In the genomic region with DNA sequence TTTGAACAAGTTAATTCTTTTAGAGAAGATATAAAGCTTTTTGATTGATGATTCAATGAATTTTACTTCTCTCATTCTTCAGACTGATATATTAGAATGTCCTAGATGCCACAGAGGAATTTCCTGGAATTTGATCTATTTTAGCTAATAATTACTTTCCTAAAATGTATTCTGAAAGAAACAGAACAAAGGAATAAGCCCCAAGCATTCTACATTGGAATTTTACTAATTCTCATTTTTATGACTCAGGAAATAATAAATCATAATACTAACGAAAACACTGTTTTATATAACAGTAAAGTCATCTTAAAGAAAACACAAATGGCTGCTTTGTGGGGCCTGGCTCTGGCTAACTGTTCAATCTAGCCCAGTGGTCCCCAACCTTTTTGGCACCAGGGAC, we compare ENCODE assay signal across 26 cellular contexts.
"Had no signal": no experiment of that assay in that cellular context is flagged by ENCODE, and none has a peak within 500 bp of the region (broad histone marks: within the 10 kb centered on the region; RNA-seq: fewer than 3 reads in every experiment).

No MANE protein-coding gene starts in this region.

- DNase-seq: activated CD4-positive, alpha-beta T cell treated with anti-CD3 and anti-CD28 coated beads for 4 hours; activated CD8-positive, alpha-beta memory T cell treated with anti-CD3 and anti-CD28 coated beads, Interleukin-2, amount 50 U/mL, for 4 hours; activated CD8-positive, alpha-beta T cell treated with anti-CD3 and anti-CD28 coated beads for 36 hours; activated gamma-delta T cell treated with Interleukin-2 at 50 U/mL for 16 hours; activated naive CD4-positive, alpha-beta T cell treated with anti-CD3 and anti-CD28 coated beads, Interleukin-2, amount 10 ng/mL, durations not matched to agents 7 days and 5 days; activated naive CD8-positive, alpha-beta T cell treated with anti-CD3 and anti-CD28 coated beads for 36 hours; activated T-cell treated with anti-CD3 and anti-CD28 coated beads, Interleukin-2, amount 50 U/mL, for 72 hours; adrenal gland; anterior cingulate cortex; body of pancreas; IMR-90; Kasumi-1; KBM-7; NCI-H1092; NCI-H1417; NCI-H1694; NCI-H2029; NCI-H510A treated with DMSO at 0.1 percent for 48 hours; NCI-H69; NK-92 treated with Interleukin-12 subunit alpha and Interleukin-12 subunit beta, amount 100 ng/mL, for 24 hours; OCI-M1; Peyer's patch; SHP77; SW 1271 had no signal

- H3K9me3 Mint-ChIP-seq: activated CD8-positive, alpha-beta T cell treated with anti-CD3 and anti-CD28 coated beads for 36 hours; activated naive CD4-positive, alpha-beta T cell treated with anti-CD3 and anti-CD28 coated beads, Interleukin-2, amount 10 ng/mL, durations not matched to agents 7 days and 5 days; activated naive CD8-positive, alpha-beta T cell treated with anti-CD3 and anti-CD28 coated beads for 36 hours; activated T-cell treated with anti-CD3 and anti-CD28 coated beads, Interleukin-2, amount 50 U/mL, for 72 hours; activated T-helper 2 cell treated with anti-CD3 and anti-CD28 coated beads, Interferon-gamma antibody, Interleukin-2, Interleukin-4, amounts not matched to agents 10 μg/mL and 5 μg/mL and 100 μg/mL, durations not matched to agents 14 hours and 24 hours and 36 hours had no signal

- H3K4me1 ChIP-seq: adrenal gland, Peyer's patch had no signal

- H3K36me3 ChIP-seq: adrenal gland, Peyer's patch had no signal

- H3K27ac ChIP-seq: Peyer's patch had no signal

- H3K4me3 ChIP-seq: adrenal gland, body of pancreas, Peyer's patch had no signal

- H3K36me3 Mint-ChIP-seq: activated naive CD4-positive, alpha-beta T cell treated with anti-CD3 and anti-CD28 coated beads, Interleukin-2, amount 10 ng/mL, durations not matched to agents 7 days and 5 days; activated naive CD8-positive, alpha-beta T cell treated with anti-CD3 and anti-CD28 coated beads for 36 hours had no signal

- H3K27me3 Mint-ChIP-seq: activated CD8-positive, alpha-beta T cell treated with anti-CD3 and anti-CD28 coated beads for 36 hours; activated naive CD4-positive, alpha-beta T cell treated with anti-CD3 and anti-CD28 coated beads, Interleukin-2, amount 10 ng/mL, durations not matched to agents 7 days and 5 days; activated naive CD8-positive, alpha-beta T cell treated with anti-CD3 and anti-CD28 coated beads for 36 hours had no signal

- H3K27ac Mint-ChIP-seq: activated CD8-positive, alpha-beta T cell treated with anti-CD3 and anti-CD28 coated beads for 36 hours; activated naive CD4-positive, alpha-beta T cell treated with anti-CD3 and anti-CD28 coated beads, Interleukin-2, amount 10 ng/mL, durations not matched to agents 7 days and 5 days; activated naive CD8-positive, alpha-beta T cell treated with anti-CD3 and anti-CD28 coated beads for 36 hours; activated T-cell treated with anti-CD3 and anti-CD28 coated beads, Interleukin-2, amount 50 U/mL, for 72 hours; activated T-helper 2 cell treated with anti-CD3 and anti-CD28 coated beads, Interferon-gamma antibody, Interleukin-2, Interleukin-4, amounts not matched to agents 10 μg/mL and 5 μg/mL and 100 μg/mL, durations not matched to agents 14 hours and 24 hours and 36 hours had no signal

- H3K4me3 Mint-ChIP-seq: activated CD8-positive, alpha-beta T cell treated with anti-CD3 and anti-CD28 coated beads for 36 hours; activated naive CD4-positive, alpha-beta T cell treated with anti-CD3 and anti-CD28 coated beads, Interleukin-2, amount 10 ng/mL, durations not matched to agents 7 days and 5 days; activated naive CD8-positive, alpha-beta T cell treated with anti-CD3 and anti-CD28 coated beads for 36 hours; activated T-cell treated with anti-CD3 and anti-CD28 coated beads, Interleukin-2, amount 50 U/mL, for 72 hours had no signal

- H3K4me1 Mint-ChIP-seq: activated naive CD4-positive, alpha-beta T cell treated with anti-CD3 and anti-CD28 coated beads, Interleukin-2, amount 10 ng/mL, durations not matched to agents 7 days and 5 days; activated naive CD8-positive, alpha-beta T cell treated with anti-CD3 and anti-CD28 coated beads for 36 hours had no signal

- H3K27me3 ChIP-seq: adrenal gland, body of pancreas, Peyer's patch had no signal

- ATAC-seq: activated CD4-positive, CD25-positive, alpha-beta regulatory T cell treated with anti-CD3 and anti-CD28 coated beads, Interleukin-2, amount 50 U/mL, for 24 hours; activated CD8-positive, alpha-beta T cell treated with anti-CD3 and anti-CD28 coated beads for 36 hours; activated T-cell treated with anti-CD3 and anti-CD28 coated beads, Interleukin-2, amount 50 U/mL, for 72 hours; body of pancreas had no signal

- H3K9me3 ChIP-seq: adrenal gland, body of pancreas, Peyer's patch had no signal
